Comparison of ENCODE assay signal across 8 cellular contexts in the genomic region with DNA sequence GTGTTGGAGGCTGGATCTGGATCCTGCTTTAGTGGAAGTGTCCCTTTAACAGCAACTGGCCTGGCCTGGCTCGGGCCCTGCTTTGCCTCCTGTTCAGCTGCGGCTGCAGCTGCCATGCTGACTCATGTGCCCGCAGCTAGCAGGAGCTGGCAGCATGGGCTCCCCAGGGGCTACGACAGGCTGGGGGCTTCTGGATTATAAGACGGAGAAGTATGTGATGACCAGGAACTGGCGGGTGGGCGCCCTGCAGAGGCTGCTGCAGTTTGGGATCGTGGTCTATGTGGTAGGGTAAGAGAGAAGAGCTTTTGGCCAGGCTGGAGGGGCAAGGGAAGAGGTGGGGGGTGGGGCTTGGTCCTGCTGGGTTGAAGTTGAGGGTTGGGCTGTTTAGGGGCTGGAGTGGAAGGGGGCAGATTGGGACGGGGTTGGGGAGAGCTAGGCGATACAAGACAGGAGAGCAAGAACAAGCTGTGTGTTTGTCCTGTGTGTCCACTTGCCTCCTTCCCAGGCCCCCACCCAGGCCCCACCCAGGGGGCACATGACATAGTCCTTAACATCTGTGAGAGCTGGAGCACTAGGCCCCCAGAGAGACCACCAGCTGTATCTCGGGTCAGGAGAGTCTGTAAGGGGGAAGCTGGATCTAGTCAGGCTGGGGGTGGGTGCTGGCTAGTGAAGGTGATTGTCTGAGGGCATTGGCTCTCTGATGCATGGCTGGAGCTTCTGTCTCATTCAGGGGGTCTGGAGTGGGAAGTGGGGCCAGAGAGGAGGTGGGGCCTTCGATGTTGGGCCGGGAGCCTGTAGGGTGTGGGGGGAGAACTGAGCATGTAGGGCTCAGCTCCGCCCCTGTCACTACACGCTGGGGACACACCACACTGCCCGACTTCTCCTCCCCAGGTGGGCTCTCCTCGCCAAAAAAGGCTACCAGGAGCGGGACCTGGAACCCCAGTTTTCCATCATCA. TPM values are rescaled to one million over a fixed set of nuclear protein-coding genes. Genes with fewer than 3 reads are reported as not detected.
DNase-seq lines count a peak whose midpoint lies in the region; ATAC-seq, FAIRE-seq and TF ChIP-seq lines count a peak whose summit lies in the region.

Gene P2RX6, plus strand, starts transcription at position 115 of the 956 bp plus-strand sequence. Its CDS starts 10 bp downstream, at position 125.

- peaks cover 16% of the 10 kb centered on the region; the same call in 2 of the 3 replicates for H3K79me2 ChIP-seq in K562 (ENCODE audit: control insufficient read depth, insufficient read depth, low read length)

- TF ChIP-seq EP300 in K562 (IDR thresholded peaks at IDR 0.05; ENCODE audit: low read length) (0 out of 2 replicates have a peak, but pooled peaks have one; percentile 1), upper lobe of left lung (IDR thresholded peaks at IDR 0.05) (no peak)

- in situ Hi-C loops in K562 (cut with MboI): no loop called here

- DNase-seq in activated CD8-positive, alpha-beta memory T cell treated with anti-CD3 and anti-CD28 coated beads, Interleukin-2, amount 10 ng/mL, durations not matched to agents 7 days and 5 days: no peak
- DNase-seq in activated CD8-positive, alpha-beta memory T cell treated with anti-CD3 and anti-CD28 coated beads for 24 hours: no peak
- DNase-seq in K562 (ENCODE audit: extremely low read depth in 1 of 4, low spot score in 3 of 4) (peak; percentile 72 to 82 (median 81)), upper lobe of left lung (peak in 1 of 2 donors; percentile 66), HT-29 (ENCODE audit: low spot score) (no peak)
- DNase-seq in stimulated activated CD4-positive, alpha-beta T cell treated with anti-CD3 and anti-CD28 coated beads, Interleukin-2, amount 100 ng/mL, for 24 hours: no peak

- H3K9me3 ChIP-seq in K562 (replicated peaks; ENCODE audit: control insufficient read depth, insufficient read depth, low read depth, low read length) (no peaks in the 10 kb centered on the region), liver (ENCODE audit: control insufficient read depth in 4 of 4, low read length in 3 of 4) (no peaks in the 10 kb centered on the region), upper lobe of left lung (no peaks in the 10 kb centered on the region)

- TF ChIP-seq POLR2A in K562 (conservative IDR thresholded peaks at IDR 0.05): no peak
- TF ChIP-seq POLR2A in upper lobe of left lung (IDR thresholded peaks at IDR 0.05): no peak

- H3K4me3 Mint-ChIP-seq in activated CD8-positive, alpha-beta memory T cell treated with anti-CD3 and anti-CD28 coated beads, Interleukin-2, amount 10 ng/mL, durations not matched to agents 7 days and 5 days: peak within 1 kb of the TSS; percentile 72

- peak within 1 kb of the TSS; percentile 52 to 89 for H3K9ac ChIP-seq in K562 (ENCODE audit: insufficient read depth in 1 of 2, low read depth in 2 of 2, low read length in 2 of 2)
- no peak within 1 kb of the TSS for H3K9ac ChIP-seq in liver (ENCODE audit: low read depth in 1 of 2, low read length in 2 of 2)

- H3K4me1 ChIP-seq in K562 (replicated peaks in 1 of 2; ENCODE audit: control insufficient read depth in 2 of 2, insufficient read depth in 2 of 2, low read length in 2 of 2) (peaks cover 30 to 49% of the 10 kb centered on the region in 2 experiments), liver (ENCODE audit: control insufficient read depth in 4 of 4, insufficient read depth in 4 of 4, low read length in 3 of 4) (peaks cover 0 to 7% (median 3%) of the 10 kb centered on the region in 4 donors), upper lobe of left lung (peaks cover 22 to 27% (median 23%) of the 10 kb centered on the region in 4 donors)

- H3K9me3 Mint-ChIP-seq in activated CD8-positive, alpha-beta memory T cell treated with anti-CD3 and anti-CD28 coated beads, Interleukin-2, amount 10 ng/mL, durations not matched to agents 7 days and 5 days (ENCODE audit: low read depth): no peaks in the 10 kb centered on the region

- H3K27ac Mint-ChIP-seq in activated CD8-positive, alpha-beta memory T cell treated with anti-CD3 and anti-CD28 coated beads, Interleukin-2, amount 10 ng/mL, durations not matched to agents 7 days and 5 days: peak within 1 kb of the TSS; percentile 35

- FAIRE-seq in K562 (lab: Jason Lieb, UNC): peak; percentile 37

- H3K36me3 ChIP-seq in K562 (ENCODE audit: control insufficient read depth, insufficient read depth, low read length): no peaks in the 10 kb centered on the region
- H3K36me3 ChIP-seq in liver (ENCODE audit: control insufficient read depth in 4 of 4, insufficient read depth in 3 of 4, low read depth in 1 of 4, low read length in 3 of 4): no peaks in the 10 kb centered on the region
- H3K36me3 ChIP-seq in upper lobe of left lung: no peaks in the 10 kb centered on the region

- H3K4me3 ChIP-seq in K562 (peak within 1 kb of the TSS; percentile 44), liver (ENCODE audit: low read depth in 1 of 3, low read length in 3 of 3) (peak within 1 kb of the TSS in 2 of 3 donors; percentile 29 to 37), upper lobe of left lung (peak within 1 kb of the TSS; percentile 14 to 57 (median 50))

- peak within 1 kb of the TSS; percentile 87 for H3K4me2 ChIP-seq in K562 (ENCODE audit: insufficient read depth, low read length)

- peak within 1 kb of the TSS; percentile 91 for H2AFZ ChIP-seq in K562 (ENCODE audit: low read depth, low read length)

- intact Hi-C loops in K562 (cut with micrococcal nuclease): no loop called here

- no peak for ATAC-seq in activated CD8-positive, alpha-beta memory T cell treated with anti-CD3 and anti-CD28 coated beads, Interleukin-2, amount 10 ng/mL, durations not matched to agents 7 days and 5 days
- peak; percentile 33 for ATAC-seq in K562
- peak in 1 of 2 donors; percentile 45 for ATAC-seq in upper lobe of left lung (ENCODE audit: low FRiP score in 2 of 2)
- no peak for ATAC-seq in HG02588 (IDR thresholded peaks at IDR 0.05; ENCODE audit: unreplicated experiment)

- CTCF ChIA-PET in activated CD8-positive, alpha-beta memory T cell treated with anti-CD3 and anti-CD28 coated beads, Interleukin-2, amount 10 ng/mL, durations not matched to agents 7 days and 5 days (lab: Charles Lee): interaction anchor here (0.8 to 0.9 kb wide), 2 partner anchors 10 kb away, joined by 3 to 5 read pairs; no protein-coding TSS in a partner anchor
- CTCF ChIA-PET in K562 (lab: Yijun Ruan, JAX; ENCODE audit: low intra/inter-chr PET ratio): interaction anchor here (0.8 kb wide), 1 partner anchor 130 kb away, joined by 3 read pairs; no protein-coding TSS in a partner anchor

- 0 out of 4 replicates have a peak, but pooled peaks of 1 of the 2 experiments have one; percentile 21 for TF ChIP-seq RAD21 in K562 (CRISPR knock-in tag; conservative IDR thresholded peaks at IDR 0.05 in 1 of 2, IDR thresholded peaks at IDR 0.05 in 1 of 2)
- TF ChIP-seq RAD21 in liver (IDR thresholded peaks at IDR 0.05): no peak

- peaks cover 3% of the 10 kb centered on the region for H3K9me1 ChIP-seq in K562 (ENCODE audit: control insufficient read depth, insufficient read depth, low read length)

- H3K27me3 Mint-ChIP-seq in activated CD8-positive, alpha-beta memory T cell treated with anti-CD3 and anti-CD28 coated beads, Interleukin-2, amount 10 ng/mL, durations not matched to agents 7 days and 5 days: peaks cover 6% of the 10 kb centered on the region

- WGBS in K562 (ENCODE audit: insufficient coverage, low coverage, missing lambda C conversion rate): 22% methylated on average over 18 of the region's 18 CpGs
- WGBS in liver: 72% methylated on average over 18 of the region's 18 CpGs
- 54 to 69% methylated on average over 11 to 17 of the region's 18 CpGs for WGBS in upper lobe of left lung, 2 donors

- peaks cover 4% of the 10 kb centered on the region for H4K20me1 ChIP-seq in K562 (replicated peaks; ENCODE audit: control insufficient read depth, insufficient read depth, low read length)

- H3K27me3 ChIP-seq in K562 (ENCODE audit: control insufficient read depth in 2 of 2, insufficient read depth in 2 of 2, low read length in 2 of 2) (peaks cover 0 to 7% of the 10 kb centered on the region in 2 experiments; a peak in 2 of 5 replicates), liver (ENCODE audit: control insufficient read depth in 4 of 4, insufficient read depth in 4 of 4, low read length in 3 of 4) (no peaks in the 10 kb centered on the region), upper lobe of left lung (no peaks in the 10 kb centered on the region)

- no peaks in the 10 kb centered on the region for H3K36me3 Mint-ChIP-seq in activated CD8-positive, alpha-beta memory T cell treated with anti-CD3 and anti-CD28 coated beads, Interleukin-2, amount 10 ng/mL, durations not matched to agents 7 days and 5 days

- POLR2A ChIA-PET in K562 (lab: Yijun Ruan, JAX): interaction anchor here (0.5 to 13.9 kb wide), 18 partner anchors 9 to 626 kb away, joined by 3 to 333 read pairs (median 5); partner anchors contain the start of genes LRRC74B, LZTR1, SLC7A4 and THAP7

- TF ChIP-seq CTCF in K562 (IDR thresholded peaks at IDR 0.05 in 2 of 3, conservative IDR thresholded peaks at IDR 0.05 in 1 of 3; ENCODE audit: insufficient read depth in 2 of 3, low read depth in 1 of 3, low read length in 3 of 3) (peak in 1 of 3 experiments; percentile 1; a peak in 1 of 6 replicates), liver (IDR thresholded peaks at IDR 0.05; ENCODE audit: low read depth, low read length, missing input control) (no peak), upper lobe of left lung (IDR thresholded peaks at IDR 0.05) (no peak)

- H3K27ac ChIP-seq in K562 (ENCODE audit: extremely low read depth, low read depth, low read length) (peak within 1 kb of the TSS; percentile 67), liver (ENCODE audit: low read depth in 1 of 2, low read length in 2 of 2) (peak within 1 kb of the TSS in 1 of 2 donors; percentile 51), upper lobe of left lung (peak within 1 kb of the TSS; percentile 50 to 82 (median 67))

- BruUV-seq in K562 (replicated peaks; lab: Mats Ljungman, UMichigan): TSS peak; percentile 78

- H3K4me1 Mint-ChIP-seq in activated CD8-positive, alpha-beta memory T cell treated with anti-CD3 and anti-CD28 coated beads, Interleukin-2, amount 10 ng/mL, durations not matched to agents 7 days and 5 days: peaks cover 16% of the 10 kb centered on the region

RNA-seq across cellular contexts. Expression of gene P2RX6, which starts in this region (rescaled TPM):
- total RNA-seq in activated CD8-positive, alpha-beta memory T cell treated with anti-CD3 and anti-CD28 coated beads, Interleukin-2, amount 10 ng/mL, durations not matched to agents 7 days and 5 days: under 1 TPM; 0.32 to 0.42 TPM
- 8.3 and 26.4 TPM in 2 replicates for total RNA-seq in K562 (2011; cell fraction: chromatin; rRNA removed; ENCODE audit: low replicate concordance)
- 15.5 and 19.3 TPM in 2 replicates for total RNA-seq in K562 (2011; cell fraction: nucleolus; rRNA removed)
- 13.6 and 14.4 TPM in 2 replicates for total RNA-seq in K562 (2011; cell fraction: nucleoplasm; rRNA removed)
- total RNA-seq in K562 (2014; rRNA removed): 1.5 and 1.9 TPM in 2 replicates
- 0.77 and 1.0 TPM in 2 replicates for total RNA-seq in K562 (2014; rRNA removed; fragmentation: Illumina TruSeq; extraction: Trizol)
- total RNA-seq in K562 (2015; rRNA removed; fragmentation: Illumina TruSeq; extraction: Trizol): 1.6 and 1.7 TPM in 2 replicates
- 2.3 and 2.7 TPM in 2 replicates for total RNA-seq in K562 (2021)
- polyA plus RNA-seq in K562 (2011; rRNA removed): 1.2 and 1.5 TPM in 2 replicates
- 1.4 and 2.2 TPM in 2 replicates for polyA plus RNA-seq in K562 (2011; cell fraction: cytosol; rRNA removed)
- 16.2 and 34.8 TPM in 2 replicates for polyA plus RNA-seq in K562 (2011; cell fraction: nucleus; rRNA removed)
- 4.7 and 7.9 TPM in 2 replicates for polyA plus RNA-seq in K562 (2012)
- 1.3 and 1.5 TPM in 2 replicates for polyA plus RNA-seq in K562 (2014; fragmentation: Illumina TruSeq; extraction: Trizol)
- under 1 TPM in 1 of 2 experiments, not detected in 1; 0.01 TPM for polyA plus RNA-seq in K562 (2014; fragmentation: Nextera tagmentation; extraction: Ambion mirVana)
- polyA plus RNA-seq in K562 (2014; rRNA removed): 3.7 and 3.9 TPM in 2 replicates
- polyA minus RNA-seq in K562 (2011; rRNA and poly(A)+ RNA removed): 1.6 and 2.5 TPM in 2 replicates
- polyA minus RNA-seq in K562 (2011; cell fraction: cytosol; rRNA and poly(A)+ RNA removed): 1.0 TPM in 1 of 2 replicates, not detected in the other
- 5.6 and 7.5 TPM in 2 replicates for polyA minus RNA-seq in K562 (2011; cell fraction: nucleus; rRNA and poly(A)+ RNA removed)
- total RNA-seq in liver: under 1 TPM; 0.05 to 0.59 TPM
- polyA plus RNA-seq in liver: under 1 TPM; 0.18 to 0.48 TPM
- total RNA-seq in upper lobe of left lung: 10 to 100 TPM in 1 of 6 donors, 1 to 10 TPM in 1, under 1 TPM in 4; 0.39 to 22.0 (median 0.65) TPM
- total RNA-seq in HT-29 (2014; rRNA removed; shearing (Covaris generic)): 1.0 and 1.5 TPM in 2 replicates

Comparison
In these comparisons a context has a peak if more than half of its experiments do, and no peak if none do; other contexts are left out.
1. DNase-seq: peak in K562 (4 of 4); none in activated CD8-positive, alpha-beta memory T cell treated with anti-CD3 and anti-CD28 coated beads, Interleukin-2, amount 10 ng/mL, durations not matched to agents 7 days and 5 days (single experiment), activated CD8-positive, alpha-beta memory T cell treated with anti-CD3 and anti-CD28 coated beads for 24 hours (single experiment), HT-29 (single experiment) and stimulated activated CD4-positive, alpha-beta T cell treated with anti-CD3 and anti-CD28 coated beads, Interleukin-2, amount 100 ng/mL, for 24 hours (0 of 2).
2. H3K9ac ChIP-seq: peak in K562 (2 of 2); none in liver (0 of 2).
3. Peak in every context shown above with its lines, with median percentiles within 50 percentile points of each other: H3K4me3 ChIP-seq.